In the genomic region with DNA sequence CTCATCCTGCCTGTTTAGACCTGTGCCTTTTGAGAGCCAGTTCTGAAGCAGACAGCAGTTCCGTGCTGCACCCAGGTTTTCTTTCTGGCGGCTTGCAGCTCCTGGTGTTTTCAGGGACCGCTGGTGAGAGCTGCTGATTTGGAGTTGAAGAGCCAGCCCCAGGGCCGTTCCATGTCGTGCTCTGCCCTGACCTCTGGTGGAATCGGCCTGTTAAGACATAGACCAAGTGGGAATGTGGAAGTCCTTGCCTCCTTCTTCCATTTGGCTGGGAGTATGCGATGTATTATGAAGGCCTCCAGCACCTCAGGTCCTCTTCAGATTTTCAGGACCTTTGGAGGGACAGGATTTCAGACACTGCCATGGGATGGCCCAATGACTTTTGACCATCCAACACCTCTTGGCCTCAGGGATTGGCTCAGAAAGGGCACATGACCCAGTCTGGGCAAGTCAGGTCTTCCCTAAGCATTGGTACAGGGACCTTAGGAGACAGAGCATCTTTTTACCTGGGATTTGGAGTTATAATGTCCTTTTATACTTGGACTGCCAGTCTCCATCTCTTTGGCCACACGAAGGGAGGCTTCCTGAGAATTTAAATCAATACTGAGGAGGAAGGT, we compare ENCODE assay signal across 8 cellular contexts.
DNase-seq lines count a peak whose midpoint lies in the region; ATAC-seq, FAIRE-seq and TF ChIP-seq lines count a peak whose summit lies in the region.

No MANE protein-coding gene starts in this region.

- no peak overlapping the region for H2BK120ac ChIP-seq in H1 (replicated peaks; ENCODE audit: low read depth, low read length)
- H2BK120ac ChIP-seq in mesendoderm (ENCODE audit: low read depth, low read length), result no peak overlapping the region

- POLR2A ChIA-PET in activated CD4-positive, alpha-beta memory T cell treated with anti-CD3 and anti-CD28 coated beads, Interleukin-2, amount 10 ng/mL, durations not matched to agents 7 days and 5 days (lab: Charles Lee), result interaction anchor here (1.0 to 1.3 kb wide), 2 partner anchors 35 to 440 kb away, joined by 3 to 4 read pairs; no protein-coding TSS in a partner anchor
- POLR2A ChIA-PET in H1 (lab: Charles Lee; ENCODE audit: partially characterized antibody), result interaction anchor here (1.0 to 1.3 kb wide), 3 partner anchors 8 to 138 kb away, joined by 3 read pairs; no protein-coding TSS in a partner anchor

- peak; percentile 45 for DNase-seq in 8988T
- DNase-seq in GM12891 (ENCODE audit: insufficient read length, low spot score), result peak; percentile 22
- DNase-seq in NCI-H510A (lab: John Stamatoyannopoulos, UW), result peak; percentile 33
- DNase-seq in activated CD4-positive, alpha-beta memory T cell treated with anti-CD3 and anti-CD28 coated beads, Interleukin-2, amount 10 ng/mL, durations not matched to agents 7 days and 5 days, result peak; percentile 58
- peak; percentile 73 to 85 for DNase-seq in H1 (ENCODE audit: low read depth in 1 of 2, low spot score in 2 of 2)
- DNase-seq in mesendoderm, result peak; percentile 89
- peak; percentile 6 to 63 for DNase-seq in stimulated activated effector memory CD8-positive, alpha-beta T cell treated with anti-CD3 and anti-CD28 coated beads, Interleukin-12 subunit alpha, Interleukin-12 subunit beta, amount 100 ng/mL, for 72 hours (ENCODE audit: low spot score in 2 of 2)

- H3K79me1 ChIP-seq in H1 (ENCODE audit: low read depth, low read length), result no peaks in the 10 kb centered on the region
- H3K79me1 ChIP-seq in mesendoderm (ENCODE audit: low read length), result no peaks in the 10 kb centered on the region

- no peaks in the 10 kb centered on the region for H3K9me3 ChIP-seq in H1 (ENCODE audit: insufficient read depth in 2 of 2, low read depth in 1 of 2, low read length in 1 of 2)

- no peaks in the 10 kb centered on the region for H3K9me3 Mint-ChIP-seq in activated CD4-positive, alpha-beta memory T cell treated with anti-CD3 and anti-CD28 coated beads, Interleukin-2, amount 10 ng/mL, durations not matched to agents 7 days and 5 days
- H3K9me3 Mint-ChIP-seq in stimulated activated effector memory CD8-positive, alpha-beta T cell treated with anti-CD3 and anti-CD28 coated beads, Interleukin-12 subunit alpha, Interleukin-12 subunit beta, amount 100 ng/mL, for 72 hours, result no peaks in the 10 kb centered on the region

- TF ChIP-seq CTCF in H1 (IDR thresholded peaks at IDR 0.05; ENCODE audit: control extremely low read depth in 1 of 3, insufficient read depth in 1 of 3, low read depth in 1 of 3, low read length in 3 of 3), result peak; percentile 83 to 91 (median 91)

- no peak overlapping the region for H3K27ac ChIP-seq in H1 (ENCODE audit: low read depth, low read length)
- no peak overlapping the region for H3K27ac ChIP-seq in mesendoderm (ENCODE audit: low read depth, low read length)

- H3K36me3 Mint-ChIP-seq in activated CD4-positive, alpha-beta memory T cell treated with anti-CD3 and anti-CD28 coated beads, Interleukin-2, amount 10 ng/mL, durations not matched to agents 7 days and 5 days (ENCODE audit: low read depth), result no peaks in the 10 kb centered on the region
- peaks cover 7% of the 10 kb centered on the region for H3K36me3 Mint-ChIP-seq in stimulated activated effector memory CD8-positive, alpha-beta T cell treated with anti-CD3 and anti-CD28 coated beads, Interleukin-12 subunit alpha, Interleukin-12 subunit beta, amount 100 ng/mL, for 72 hours

- H3K4me2 ChIP-seq in H1 (ENCODE audit: insufficient read depth in 1 of 2, low read depth in 2 of 2, low read length in 2 of 2), result no peak overlapping the region
- no peak overlapping the region for H3K4me2 ChIP-seq in mesendoderm (ENCODE audit: low read length)

- H3K23ac ChIP-seq in H1 (ENCODE audit: insufficient read length) (no peak overlapping the region), mesendoderm (ENCODE audit: low read length) (no peak overlapping the region)

- no peaks in the 10 kb centered on the region for H3K23me2 ChIP-seq in H1 (ENCODE audit: low read depth, low read length)

- H2BK5ac ChIP-seq in H1 (ENCODE audit: low read depth, low read length) (no peak overlapping the region), mesendoderm (ENCODE audit: low read length) (no peak overlapping the region)

- H2AK5ac ChIP-seq in H1 (ENCODE audit: low read depth, low read length) (no peak overlapping the region), mesendoderm (ENCODE audit: low read length) (no peak overlapping the region)

- TF ChIP-seq EP300 in H1 (IDR thresholded peaks at IDR 0.05; ENCODE audit: borderline replicate concordance in 1 of 2, low read depth in 2 of 2, low read length in 2 of 2), result no peak

- peaks cover 20% of the 10 kb centered on the region for H3K4me1 Mint-ChIP-seq in activated CD4-positive, alpha-beta memory T cell treated with anti-CD3 and anti-CD28 coated beads, Interleukin-2, amount 10 ng/mL, durations not matched to agents 7 days and 5 days
- H3K4me1 Mint-ChIP-seq in stimulated activated effector memory CD8-positive, alpha-beta T cell treated with anti-CD3 and anti-CD28 coated beads, Interleukin-12 subunit alpha, Interleukin-12 subunit beta, amount 100 ng/mL, for 72 hours, result peaks cover 18% of the 10 kb centered on the region

- H3K14ac ChIP-seq in H1 (ENCODE audit: insufficient read length), result no peak overlapping the region

- 31% methylated on average over 8 of the region's 8 CpGs; no CpG with 5 or more reads in 1 of the 2 experiments for WGBS in H1 (ENCODE audit: extremely low coverage in 1 of 2, insufficient coverage in 1 of 2, insufficient read length in 1 of 2, insufficient replicate concordance in 2 of 2, low coverage in 1 of 2, low lambda C conversion rate in 2 of 2, missing lambda C conversion rate in 1 of 2), 2 experiments
- no CpG with 5 or more reads among the region's 8 CpGs for WGBS in mesendoderm (ENCODE audit: extremely low coverage, insufficient coverage, low lambda C conversion rate)

- H3K27me3 Mint-ChIP-seq in activated CD4-positive, alpha-beta memory T cell treated with anti-CD3 and anti-CD28 coated beads, Interleukin-2, amount 10 ng/mL, durations not matched to agents 7 days and 5 days, result peaks cover 44% of the 10 kb centered on the region

- no peaks in the 10 kb centered on the region for H3K36me3 ChIP-seq in H1 (ENCODE audit: control insufficient read depth in 2 of 4, insufficient read depth in 4 of 4, low read length in 3 of 4)
- H3K36me3 ChIP-seq in mesendoderm (ENCODE audit: control insufficient read depth, insufficient read depth, low read length), result no peaks in the 10 kb centered on the region

- no peak overlapping the region for H2BK12ac ChIP-seq in H1 (ENCODE audit: low read depth, low read length)

- peak; percentile 86 for FAIRE-seq in GM12891 (lab: Jason Lieb, UNC)
- FAIRE-seq in H1 (lab: Jason Lieb, UNC), result peak; percentile 93

- peak overlapping the region; percentile 99 for H2BK20ac ChIP-seq in H1 (ENCODE audit: low read length)

- H3K27me3 ChIP-seq in H1 (replicated peaks in 1 of 4; ENCODE audit: control insufficient read depth in 3 of 4, extremely low read depth in 1 of 4, insufficient read depth in 3 of 4, low read length in 3 of 4), result no peaks in the 10 kb centered on the region
- H3K27me3 ChIP-seq in mesendoderm (ENCODE audit: insufficient read depth, low read length, poor library complexity), result no peaks in the 10 kb centered on the region

- no peak overlapping the region for H4K91ac ChIP-seq in H1 (replicated peaks; ENCODE audit: insufficient read length, low read length)

- H4K8ac ChIP-seq in H1 (ENCODE audit: extremely low read depth, insufficient read depth, low read length), result no peak overlapping the region
- no peak overlapping the region for H4K8ac ChIP-seq in mesendoderm (ENCODE audit: low read depth, low read length)

- CTCF ChIA-PET in activated CD4-positive, alpha-beta memory T cell treated with anti-CD3 and anti-CD28 coated beads, Interleukin-2, amount 10 ng/mL, durations not matched to agents 7 days and 5 days (lab: Charles Lee), result interaction anchor here (0.6 to 2.4 kb wide), 17 partner anchors 12 to 252 kb away, joined by 3 to 22 read pairs (median 4); a partner anchor contains a TSS
- CTCF ChIA-PET in H1 (lab: Charles Lee; ENCODE audit: partially characterized antibody), result interaction anchor here (0.6 to 5.0 kb wide), 51 partner anchors 10 to 603 kb away, joined by 3 to 34 read pairs (median 4); a partner anchor contains a TSS

- H3K4ac ChIP-seq in H1 (replicated peaks; ENCODE audit: insufficient read length, low read depth, low read length), result no peak overlapping the region
- no peak overlapping the region for H3K4ac ChIP-seq in mesendoderm (ENCODE audit: low read depth, low read length)

- H4K5ac ChIP-seq in H1 (ENCODE audit: insufficient read length, low read depth, low read length) (no peak overlapping the region), mesendoderm (ENCODE audit: low read length) (no peak overlapping the region)

- H2BK15ac ChIP-seq in H1 (ENCODE audit: low read length), result 0 out of 2 replicates have a peak overlapping the region, but pooled peaks have one; percentile 95
- H2BK15ac ChIP-seq in mesendoderm (replicated peaks; ENCODE audit: low read depth), result no peak overlapping the region

- peak; percentile 95 to 97 for TF ChIP-seq RAD21 in H1 (IDR thresholded peaks at IDR 0.05 in 1 of 2, conservative IDR thresholded peaks at IDR 0.05 in 1 of 2; ENCODE audit: low read depth in 2 of 2, low read length in 2 of 2)

- no peak overlapping the region for H3K56ac ChIP-seq in H1 (replicated peaks; ENCODE audit: insufficient read length, low read depth, low read length)
- peak overlapping the region; percentile 60 for H3K56ac ChIP-seq in mesendoderm (ENCODE audit: low read length)

- no peak overlapping the region for H3K9ac ChIP-seq in H1 (replicated peaks in 1 of 4; ENCODE audit: extremely low read depth in 1 of 4, low read depth in 3 of 4, low read length in 3 of 4)
- peak overlapping the region; percentile 34 for H3K9ac ChIP-seq in mesendoderm (ENCODE audit: low read length)

- H3K79me2 ChIP-seq in H1 (ENCODE audit: control insufficient read depth in 1 of 2, insufficient read depth in 2 of 2, low read length in 2 of 2) (no peaks in the 10 kb centered on the region), mesendoderm (ENCODE audit: control insufficient read depth, insufficient read depth, low read length) (no peaks in the 10 kb centered on the region)

- ATAC-seq in HG03039 (IDR thresholded peaks at IDR 0.05; ENCODE audit: unreplicated experiment), result peak; percentile 70
- peak; percentile 89 for ATAC-seq in stimulated activated effector memory CD8-positive, alpha-beta T cell treated with anti-CD3 and anti-CD28 coated beads, Interleukin-12 subunit alpha, Interleukin-12 subunit beta, amount 100 ng/mL, for 72 hours

- no peaks in the 10 kb centered on the region for H4K20me1 ChIP-seq in H1 (replicated peaks in 1 of 2; ENCODE audit: control insufficient read depth in 1 of 2, insufficient read depth in 2 of 2, low read length in 2 of 2)

- TF ChIP-seq POLR2A in GM12891 (IDR thresholded peaks at IDR 0.05; ENCODE audit: low read depth, low read length) (no peak), H1 (IDR thresholded peaks at IDR 0.05; ENCODE audit: control extremely low read depth in 1 of 2, low read depth in 2 of 2, low read length in 2 of 2) (no peak)

- H2AFZ ChIP-seq in H1 (ENCODE audit: low read length), result peak overlapping the region; percentile 93

- no peak overlapping the region; the same call in 1 of the 2 replicates for H3K18ac ChIP-seq in H1 (ENCODE audit: extremely low read depth, low read length)
- H3K18ac ChIP-seq in mesendoderm (ENCODE audit: low read length), result no peak overlapping the region

- peaks cover 0 to 2% (median 0%) of the 10 kb centered on the region in 4 experiments; a peak in 1 of 7 replicates for H3K4me1 ChIP-seq in H1 (replicated peaks in 1 of 4; ENCODE audit: control insufficient read depth in 3 of 4, insufficient read depth in 4 of 4, low read length in 3 of 4)
- no peaks in the 10 kb centered on the region for H3K4me1 ChIP-seq in mesendoderm (ENCODE audit: control insufficient read depth, low read depth, low read length)

- H3K4me3 Mint-ChIP-seq in activated CD4-positive, alpha-beta memory T cell treated with anti-CD3 and anti-CD28 coated beads, Interleukin-2, amount 10 ng/mL, durations not matched to agents 7 days and 5 days, result peak overlapping the region; percentile 49
- peak overlapping the region; percentile 27 for H3K4me3 Mint-ChIP-seq in stimulated activated effector memory CD8-positive, alpha-beta T cell treated with anti-CD3 and anti-CD28 coated beads, Interleukin-12 subunit alpha, Interleukin-12 subunit beta, amount 100 ng/mL, for 72 hours

- no peak overlapping the region for H3K4me3 ChIP-seq in H1 (ENCODE audit: extremely low read depth in 1 of 4, insufficient read depth in 2 of 4, low read depth in 3 of 4, low read length in 4 of 4)
- H3K4me3 ChIP-seq in mesendoderm (ENCODE audit: low read length), result no peak overlapping the region

- H3K27ac Mint-ChIP-seq in activated CD4-positive, alpha-beta memory T cell treated with anti-CD3 and anti-CD28 coated beads, Interleukin-2, amount 10 ng/mL, durations not matched to agents 7 days and 5 days, result no peak overlapping the region
- H3K27ac Mint-ChIP-seq in stimulated activated effector memory CD8-positive, alpha-beta T cell treated with anti-CD3 and anti-CD28 coated beads, Interleukin-12 subunit alpha, Interleukin-12 subunit beta, amount 100 ng/mL, for 72 hours, result no peak overlapping the region

Comparison
In these comparisons a context has a peak if more than half of its experiments do, and no peak if none do; other contexts are left out.
1. DNase-seq: peak in every context shown above with its lines; median percentile 89 in mesendoderm; 79 in H1; 58 in activated CD4-positive, alpha-beta memory T cell treated with anti-CD3 and anti-CD28 coated beads, Interleukin-2, amount 10 ng/mL, durations not matched to agents 7 days and 5 days; 45 in 8988T; 34 in stimulated activated effector memory CD8-positive, alpha-beta T cell treated with anti-CD3 and anti-CD28 coated beads, Interleukin-12 subunit alpha, Interleukin-12 subunit beta, amount 100 ng/mL, for 72 hours; 33 in NCI-H510A; 22 in GM12891.